In genomic region chr1:228370941-228371740, GRCh38 we compare ENCODE assay signal across 17 cellular contexts. TPM values are rescaled to one million over a fixed set of nuclear protein-coding genes. Genes with fewer than 3 reads are reported as not detected.
DNase-seq lines count a peak whose midpoint lies in the region; ATAC-seq and TF ChIP-seq lines count a peak whose summit lies in the region.
"Had no signal": no experiment of that assay in that cellular context is flagged by ENCODE, and none has a peak within 500 bp of the region (broad histone marks: within the 10 kb centered on the region; RNA-seq: fewer than 3 reads in every experiment).

No MANE protein-coding gene starts in this region.

- DNase-seq in NCI-H748 (lab: John Stamatoyannopoulos, UW; ENCODE audit: unreplicated experiment) (peak; percentile 22), NCI-H748 treated with DMSO at 0.1 percent for 48 hours (lab: John Stamatoyannopoulos, UW) (no peak), NCI-H146 treated with DMSO at 0.1 percent for 48 hours (lab: John Stamatoyannopoulos, UW; ENCODE audit: unreplicated experiment) (peak; percentile 12), Right ventricle myocardium superior (peak; percentile 86), gastrocnemius medialis (peak; percentile 64 to 87), NCI-H82 (lab: John Stamatoyannopoulos, UW) (no peak), anterior cingulate cortex (lab: John Stamatoyannopoulos, UW) (no peak)
- DNase-seq in effector memory CD4-positive, alpha-beta T cell: no peak
- DNase-seq: activated naive CD4-positive, alpha-beta T cell treated with anti-CD3 and anti-CD28 coated beads for 36 hours; DND-41; NCI-H524 treated with DMSO at 0.1 percent for 48 hours; stimulated activated CD8-positive, alpha-beta memory T cell treated with anti-CD3 and anti-CD28 coated beads, Interleukin-4, amount 100 ng/mL, for 48 hours had no signal

- H3K4me3 ChIP-seq in gastrocnemius medialis: no peak overlapping the region
- no peak overlapping the region for H3K4me3 ChIP-seq in effector memory CD4-positive, alpha-beta T cell (ENCODE audit: insufficient read depth, low read depth, low read length, poor library complexity, severe bottlenecking)
- H3K4me3 ChIP-seq: breast epithelium, gastroesophageal sphincter, GM12878 had no signal

- in situ Hi-C loops in gastrocnemius medialis (cut with MboI; ENCODE audit: low sequenced_read_pairs in 4 of 4): no loop called here

- peaks cover 0 to 60% of the 10 kb centered on the region in 2 donors for H3K36me3 ChIP-seq in gastrocnemius medialis
- no peaks in the 10 kb centered on the region for H3K36me3 ChIP-seq in effector memory CD4-positive, alpha-beta T cell (ENCODE audit: control insufficient read depth, insufficient read depth, low read length)
- H3K36me3 ChIP-seq: breast epithelium, gastroesophageal sphincter had no signal

- H3K9me3 ChIP-seq in gastrocnemius medialis: no peaks in the 10 kb centered on the region
- H3K9me3 ChIP-seq in effector memory CD4-positive, alpha-beta T cell (ENCODE audit: control insufficient read depth, low read length): no peaks in the 10 kb centered on the region
- H3K9me3 ChIP-seq: breast epithelium, gastroesophageal sphincter had no signal

- TF ChIP-seq CTCF in gastrocnemius medialis (IDR thresholded peaks at IDR 0.05 in 4 of 5, conservative IDR thresholded peaks at IDR 0.05 in 1 of 5): no peak

- no peaks in the 10 kb centered on the region for H3K27me3 ChIP-seq in gastrocnemius medialis
- H3K27me3 ChIP-seq in effector memory CD4-positive, alpha-beta T cell (replicated peaks; ENCODE audit: control insufficient read depth, insufficient read depth, low read length, poor library complexity, severe bottlenecking): no peaks in the 10 kb centered on the region
- H3K27me3 ChIP-seq: breast epithelium had no signal

- peak overlapping the region; percentile 82 to 92 (median 86) for H3K27ac ChIP-seq in gastrocnemius medialis
- H3K27ac ChIP-seq in effector memory CD4-positive, alpha-beta T cell (ENCODE audit: insufficient read depth, low read length, poor library complexity, severe bottlenecking): no peak overlapping the region
- H3K27ac ChIP-seq: breast epithelium, gastroesophageal sphincter, parathyroid adenoma had no signal

- TF ChIP-seq POLR2A in gastrocnemius medialis (IDR thresholded peaks at IDR 0.05): no peak

- intact Hi-C loops in Right ventricle myocardium superior (cut with DNase I) (no loop called here), gastrocnemius medialis (cut with DNase I; ENCODE audit: low total_unique reads) (no loop called here)

- ATAC-seq in Right ventricle myocardium superior (ENCODE audit: poor library complexity) (peak; percentile 32), gastrocnemius medialis (peak; percentile 4 to 11)
- ATAC-seq: gastroesophageal sphincter, GM12878 had no signal

- H3K4me1 ChIP-seq in gastrocnemius medialis: peaks cover 26 to 76% of the 10 kb centered on the region in 2 donors
- no peaks in the 10 kb centered on the region for H3K4me1 ChIP-seq in effector memory CD4-positive, alpha-beta T cell (ENCODE audit: control insufficient read depth, insufficient read depth, low read length, poor library complexity, severe bottlenecking)
- H3K4me1 ChIP-seq: breast epithelium had no signal

RNA-seq across cellular contexts. Expression of gene TRIM11, which starts 35.5 kb away (rescaled TPM):
- 6.2 TPM for total RNA-seq in Right ventricle myocardium superior
- 10 to 100 TPM in 2 of 4 donors, 1 to 10 TPM in 2; 4.0 to 12.2 (median 9.3) TPM for total RNA-seq in gastrocnemius medialis

RNA-seq across cellular contexts. Expression of gene TRIM17, which starts 45.5 kb away (rescaled TPM):
- 0.32 TPM for total RNA-seq in Right ventricle myocardium superior
- not detected for total RNA-seq in gastrocnemius medialis
- total RNA-seq: gastroesophageal sphincter, GM12878, LHCN-M2 had no signal

Comparison
In these comparisons a context has a peak if more than half of its experiments do, and no peak if none do; other contexts are left out.
1. DNase-seq: peak in NCI-H748 (single experiment), NCI-H146 treated with DMSO at 0.1 percent for 48 hours (single experiment), Right ventricle myocardium superior (single experiment) and gastrocnemius medialis (2 of 2); none in NCI-H748 treated with DMSO at 0.1 percent for 48 hours (single experiment), NCI-H82 (single experiment), anterior cingulate cortex (0 of 58) and effector memory CD4-positive, alpha-beta T cell (0 of 3).